Comparison of ENCODE assay signal across 1 cellular context in genomic region chr5:14364576-14365472, GRCh38.
TF ChIP-seq lines count a peak whose summit lies in the region.

No MANE protein-coding gene starts in this region.

TF ChIP-seq in IMR-90, 13 proteins besides CTCF, POLR2A, EP300 and RAD21 (continued from another document):
- TF ChIP-seq MAFK (IDR thresholded peaks at IDR 0.05; ENCODE audit: low read depth, low read length) = no peak
TF ChIP-seq in IMR-90: peak in this region for 0.
